8 cellular contexts compared by ENCODE assay signal in genomic region chr21:46459356-46460112, GRCh38. TPM values are rescaled to one million over a fixed set of nuclear protein-coding genes. Genes with fewer than 3 reads are reported as not detected.
DNase-seq lines count a peak whose midpoint lies in the region; ATAC-seq and TF ChIP-seq lines count a peak whose summit lies in the region.

No MANE protein-coding gene starts in this region.

- peak overlapping the region; percentile 82 for H3K4me3 Mint-ChIP-seq in activated CD8-positive, alpha-beta memory T cell treated with anti-CD3 and anti-CD28 coated beads, Interleukin-2, amount 10 ng/mL, durations not matched to agents 7 days and 5 days
- H3K4me3 Mint-ChIP-seq in natural killer cell treated with Interleukin-12 subunit alpha and Interleukin-12 subunit beta and Interleukin-15 and Interleukin-18, amount 100 ng/mL, for 72 hours: peak overlapping the region; percentile 90

- no peaks in the 10 kb centered on the region for H3K9me3 Mint-ChIP-seq in activated CD8-positive, alpha-beta memory T cell treated with anti-CD3 and anti-CD28 coated beads, Interleukin-2, amount 10 ng/mL, durations not matched to agents 7 days and 5 days (ENCODE audit: low read depth)
- no peaks in the 10 kb centered on the region for H3K9me3 Mint-ChIP-seq in natural killer cell treated with Interleukin-12 subunit alpha and Interleukin-12 subunit beta and Interleukin-15 and Interleukin-18, amount 100 ng/mL, for 72 hours

- H3K4me1 Mint-ChIP-seq in activated CD8-positive, alpha-beta memory T cell treated with anti-CD3 and anti-CD28 coated beads, Interleukin-2, amount 10 ng/mL, durations not matched to agents 7 days and 5 days: peaks cover 34% of the 10 kb centered on the region
- peaks cover 28 to 35% of the 10 kb centered on the region in 2 donors for H3K4me1 Mint-ChIP-seq in natural killer cell treated with Interleukin-12 subunit alpha and Interleukin-12 subunit beta and Interleukin-15 and Interleukin-18, amount 100 ng/mL, for 72 hours (ENCODE audit: low read depth in 2 of 2)

- CTCF ChIA-PET in activated CD8-positive, alpha-beta memory T cell treated with anti-CD3 and anti-CD28 coated beads, Interleukin-2, amount 10 ng/mL, durations not matched to agents 7 days and 5 days (lab: Charles Lee): interaction anchor here (1.0 to 3.3 kb wide), 4 partner anchors 35 to 202 kb away, joined by 3 to 9 read pairs (median 4); no protein-coding TSS in a partner anchor

- DNase-seq in AML-193 (lab: John Stamatoyannopoulos, UW): peak; percentile 25 to 38
- no peak for DNase-seq in Jurkat, Clone E6-1 (ENCODE audit: low read depth, low spot score)
- DNase-seq in activated CD8-positive, alpha-beta memory T cell treated with anti-CD3 and anti-CD28 coated beads, Interleukin-2, amount 10 ng/mL, durations not matched to agents 7 days and 5 days: no peak
- peak; percentile 44 to 49 for DNase-seq in fibroblast of lung (ENCODE audit: low read depth in 2 of 2)
- DNase-seq in natural killer cell treated with Interleukin-12 subunit alpha and Interleukin-12 subunit beta and Interleukin-15 and Interleukin-18, amount 100 ng/mL, for 72 hours (ENCODE audit: low spot score): no peak
- no peak for DNase-seq in NCI-H2171 (lab: John Stamatoyannopoulos, UW)

- H3K27me3 ChIP-seq in fibroblast of lung (ENCODE audit: control insufficient read depth, insufficient read depth, low read length): no peaks in the 10 kb centered on the region

- TF ChIP-seq CTCF in fibroblast of lung (conservative IDR thresholded peaks at IDR 0.05 in 1 of 2, IDR thresholded peaks at IDR 0.05 in 1 of 2; ENCODE audit: low read depth in 1 of 2, low read length in 2 of 2): no peak

- peaks cover 28% of the 10 kb centered on the region for H3K36me3 Mint-ChIP-seq in activated CD8-positive, alpha-beta memory T cell treated with anti-CD3 and anti-CD28 coated beads, Interleukin-2, amount 10 ng/mL, durations not matched to agents 7 days and 5 days
- H3K36me3 Mint-ChIP-seq in natural killer cell treated with Interleukin-12 subunit alpha and Interleukin-12 subunit beta and Interleukin-15 and Interleukin-18, amount 100 ng/mL, for 72 hours: peaks cover 4% of the 10 kb centered on the region

- H3K9ac ChIP-seq in fibroblast of lung (ENCODE audit: insufficient read depth, low read length): peak overlapping the region; percentile 82

- no peak for ATAC-seq in activated CD8-positive, alpha-beta memory T cell treated with anti-CD3 and anti-CD28 coated beads, Interleukin-2, amount 10 ng/mL, durations not matched to agents 7 days and 5 days
- no peak for ATAC-seq in natural killer cell treated with Interleukin-12 subunit alpha and Interleukin-12 subunit beta and Interleukin-15 and Interleukin-18, amount 100 ng/mL, for 72 hours
- no peak for ATAC-seq in GM21381 (IDR thresholded peaks at IDR 0.05; ENCODE audit: unreplicated experiment)
- no peak for ATAC-seq in GM21526 (IDR thresholded peaks at IDR 0.05; ENCODE audit: low FRiP score, unreplicated experiment)

- H3K4me3 ChIP-seq in Jurkat, Clone E6-1 (ENCODE audit: low read length): peak overlapping the region; percentile 59
- peak overlapping the region; percentile 70 to 81 (median 77) for H3K4me3 ChIP-seq in fibroblast of lung (replicated peaks in 1 of 4; ENCODE audit: control extremely low read depth in 1 of 4, insufficient read depth in 1 of 4, low read depth in 3 of 4, low read length in 4 of 4)

- H3K27ac ChIP-seq in fibroblast of lung (ENCODE audit: insufficient read depth, low read length): peak overlapping the region; percentile 37

- peak overlapping the region; percentile 93 for H3K4me2 ChIP-seq in fibroblast of lung (ENCODE audit: extremely low read depth, insufficient read depth, low read length)

- peak overlapping the region; percentile 83 for H3K27ac Mint-ChIP-seq in activated CD8-positive, alpha-beta memory T cell treated with anti-CD3 and anti-CD28 coated beads, Interleukin-2, amount 10 ng/mL, durations not matched to agents 7 days and 5 days
- H3K27ac Mint-ChIP-seq in natural killer cell treated with Interleukin-12 subunit alpha and Interleukin-12 subunit beta and Interleukin-15 and Interleukin-18, amount 100 ng/mL, for 72 hours: peak overlapping the region; percentile 87 to 90

- H3K36me3 ChIP-seq in fibroblast of lung (ENCODE audit: control insufficient read depth, insufficient read depth, low read length): no peaks in the 10 kb centered on the region

- H3K4me1 ChIP-seq in fibroblast of lung (ENCODE audit: control insufficient read depth, extremely low read depth, insufficient read depth, low read length): peaks cover 3% of the 10 kb centered on the region

- no peaks in the 10 kb centered on the region for H4K20me1 ChIP-seq in fibroblast of lung (ENCODE audit: control insufficient read depth, extremely low read depth, insufficient read depth, low read length)

- no peaks in the 10 kb centered on the region for H3K27me3 Mint-ChIP-seq in activated CD8-positive, alpha-beta memory T cell treated with anti-CD3 and anti-CD28 coated beads, Interleukin-2, amount 10 ng/mL, durations not matched to agents 7 days and 5 days
- no peaks in the 10 kb centered on the region for H3K27me3 Mint-ChIP-seq in natural killer cell treated with Interleukin-12 subunit alpha and Interleukin-12 subunit beta and Interleukin-15 and Interleukin-18, amount 100 ng/mL, for 72 hours

- H3K9me3 ChIP-seq in fibroblast of lung (ENCODE audit: control insufficient read depth, insufficient read depth, low read depth, low read length): no peaks in the 10 kb centered on the region

- peaks cover 40% of the 10 kb centered on the region for H3K79me2 ChIP-seq in fibroblast of lung (ENCODE audit: control insufficient read depth, insufficient read depth, low read length)

- peak overlapping the region; percentile 24 for H2AFZ ChIP-seq in fibroblast of lung (ENCODE audit: low read length)

RNA-seq across cellular contexts. Expression of gene DIP2A, which starts 0.8 kb away (rescaled TPM):
- 29.6 TPM for polyA plus RNA-seq in Jurkat, Clone E6-1 (2012; ENCODE audit: insufficient read depth, insufficient read length)
- total RNA-seq in activated CD8-positive, alpha-beta memory T cell treated with anti-CD3 and anti-CD28 coated beads, Interleukin-2, amount 10 ng/mL, durations not matched to agents 7 days and 5 days: 10 to 100 TPM; 43.4 to 70.4 TPM
- 13.6 and 21.1 TPM in 2 replicates for total RNA-seq in fibroblast of lung
- polyA plus RNA-seq in fibroblast of lung: 16.3 and 19.6 TPM in 2 replicates
- 10.2 and 11.8 TPM in 2 replicates for polyA plus RNA-seq in fibroblast of lung (2012)
- 30.7 and 37.9 TPM in 2 replicates for polyA minus RNA-seq in fibroblast of lung (ENCODE audit: low replicate concordance)
- 10 to 100 TPM; 39.4 to 71.6 TPM for total RNA-seq in natural killer cell treated with Interleukin-12 subunit alpha and Interleukin-12 subunit beta and Interleukin-15 and Interleukin-18, amount 100 ng/mL, for 72 hours

Comparison
In these comparisons a context has a peak if more than half of its experiments do, and no peak if none do; other contexts are left out.
1. DNase-seq: peak in AML-193 (2 of 2) and fibroblast of lung (2 of 2); none in Jurkat, Clone E6-1 (single experiment), activated CD8-positive, alpha-beta memory T cell treated with anti-CD3 and anti-CD28 coated beads, Interleukin-2, amount 10 ng/mL, durations not matched to agents 7 days and 5 days (single experiment), natural killer cell treated with Interleukin-12 subunit alpha and Interleukin-12 subunit beta and Interleukin-15 and Interleukin-18, amount 100 ng/mL, for 72 hours (single experiment) and NCI-H2171 (single experiment).